In genomic region chr20:4090756-4091331, GRCh38 we compare ENCODE assay signal across 12 cellular contexts. TPM values are rescaled to one million over a fixed set of nuclear protein-coding genes. Genes with fewer than 3 reads are reported as not detected.
A peak's percentile ranks its signal among the peaks of the same experiment; 100 is the strongest.
DNase-seq lines count a peak whose midpoint lies in the region; ATAC-seq and TF ChIP-seq lines count a peak whose summit lies in the region.
"Had no signal": no experiment of that assay in that cellular context is flagged by ENCODE, and none has a peak within 500 bp of the region (broad histone marks: within the 10 kb centered on the region; RNA-seq: fewer than 3 reads in every experiment).

No MANE protein-coding gene starts in this region.

- peaks cover 2% of the 10 kb centered on the region for H3K27me3 Mint-ChIP-seq in GM23338 (ENCODE audit: insufficient read depth, low read depth, poor library complexity)

- no peak overlapping the region for H3K27ac Mint-ChIP-seq in GM23338

- WGBS in adrenal gland, 4 donors = 49 to 72% (median 53%) methylated on average over 3 of the region's 3 CpGs

- peaks cover 10% of the 10 kb centered on the region for H3K9me3 Mint-ChIP-seq in GM23338

- intact Hi-C loops in adrenal gland (cut with DNase I) = loop anchor here in 1 of 2 donors (5.0 kb wide), 1 partner anchor 204 kb away; the partner anchor contains the start of gene PANK2

- TF ChIP-seq POLR2A in adrenal gland (IDR thresholded peaks at IDR 0.05) = no peak

- H3K9me2 ChIP-seq in GM23338 (ENCODE audit: insufficient read depth) = 0 out of 2 replicates have a peak, but pooled peaks cover 4% of the 10 kb centered on the region

- no peaks in the 10 kb centered on the region for H3F3A ChIP-seq in GM23338 (replicated peaks; ENCODE audit: low read depth)

- H3K4me2 ChIP-seq in GM23338 = no peak overlapping the region

- H3K4me3 Mint-ChIP-seq in GM23338 = no peak overlapping the region

- H3K4me1 ChIP-seq in GM23338 (ENCODE audit: insufficient read depth) (no peaks in the 10 kb centered on the region), adrenal gland (replicated peaks in 1 of 2) (no peaks in the 10 kb centered on the region)
- H3K4me1 ChIP-seq: psoas muscle had no signal

- H3K4me3 ChIP-seq in AG04450 (ENCODE audit: low read depth, low read length) (peak overlapping the region; percentile 12; the same call in 1 of the 2 replicates), GM23338 (no peak overlapping the region), adrenal gland (no peak overlapping the region)
- H3K4me3 ChIP-seq: psoas muscle had no signal

- H3K36me3 ChIP-seq in GM23338 (ENCODE audit: insufficient read depth) = no peaks in the 10 kb centered on the region
- no peaks in the 10 kb centered on the region for H3K36me3 ChIP-seq in adrenal gland (replicated peaks in 1 of 2)

- H3K27me3 ChIP-seq in AG04450 (ENCODE audit: control insufficient read depth, insufficient read depth, low read length) = no peaks in the 10 kb centered on the region
- peaks cover 8% of the 10 kb centered on the region; the same call in 1 of the 2 replicates for H3K27me3 ChIP-seq in GM23338 (ENCODE audit: insufficient read depth)
- H3K27me3 ChIP-seq in adrenal gland = no peaks in the 10 kb centered on the region

- peak; percentile 61 for DNase-seq in AG04450 (ENCODE audit: low read depth, low spot score)
- DNase-seq in GM23338 (ENCODE audit: low spot score) = no peak
- peak in 6 of 7 donors; percentile 48 to 74 (median 62) for DNase-seq in adrenal gland
- DNase-seq in medulla oblongata (ENCODE audit: extremely low spot score) = peak; percentile 42
- DNase-seq in COLO668 (lab: John Stamatoyannopoulos, UW; ENCODE audit: unreplicated experiment) = no peak
- no peak for DNase-seq in HEK293T (ENCODE audit: extremely low spot score)
- DNase-seq in C1 segment of cervical spinal cord (lab: John Stamatoyannopoulos, UW) = no peak
- DNase-seq: activated CD4-positive, alpha-beta T cell treated with anti-CD3 and anti-CD28 coated beads for 4 hours; NCI-H2227 treated with DMSO at 0.1 percent for 48 hours; psoas muscle; SHP77 treated with DMSO at 0.1 percent for 48 hours had no signal

- H2AFZ ChIP-seq in GM23338 = peak overlapping the region; percentile 63; the same call in 1 of the 2 replicates

- no peak for ATAC-seq in GM23338
- ATAC-seq in HG03045 (IDR thresholded peaks at IDR 0.05; ENCODE audit: unreplicated experiment) = no peak

- H3K9me3 ChIP-seq in AG04450 (ENCODE audit: control insufficient read depth, insufficient read depth, low read length) (no peaks in the 10 kb centered on the region), adrenal gland (replicated peaks in 1 of 3) (no peaks in the 10 kb centered on the region)
- H3K9me3 ChIP-seq: psoas muscle had no signal

- no peaks in the 10 kb centered on the region; the same call in 2 of the 3 replicates for H3K36me3 Mint-ChIP-seq in GM23338 (ENCODE audit: low read depth)

- no peaks in the 10 kb centered on the region for H4K20me1 ChIP-seq in GM23338 (replicated peaks; ENCODE audit: insufficient read depth)

- no peaks in the 10 kb centered on the region for H3K79me2 ChIP-seq in GM23338 (replicated peaks; ENCODE audit: insufficient read depth)

- TF ChIP-seq CTCF in AG04450 (IDR thresholded peaks at IDR 0.05; ENCODE audit: low read depth, low read length) = no peak
- TF ChIP-seq CTCF in GM23338 (conservative IDR thresholded peaks at IDR 0.05; ENCODE audit: low read depth in 2 of 2) = no peak
- TF ChIP-seq CTCF in adrenal gland (IDR thresholded peaks at IDR 0.05) = peak in 1 of 6 experiments; percentile 19

- H3K4me1 Mint-ChIP-seq in GM23338 = peaks cover 4% of the 10 kb centered on the region; the same call in 2 of the 3 replicates

- CTCF ChIA-PET in AG04450 (lab: Charles Lee) = interaction anchor here (1.2 to 1.5 kb wide), 2 partner anchors 105 to 304 kb away, joined by 4 to 5 read pairs; partner anchors contain the start of gene CENPB
- CTCF ChIA-PET in HEK293T (lab: Yijun Ruan, JAX) = no interaction called here

- H3K27ac ChIP-seq in AG04450 (ENCODE audit: low read depth, low read length) = peak overlapping the region; percentile 99
- no peak overlapping the region for H3K27ac ChIP-seq in GM23338 (ENCODE audit: low read depth)
- peak overlapping the region in 1 of 5 donors; percentile 73 for H3K27ac ChIP-seq in adrenal gland

- POLR2A ChIA-PET in AG04450 (lab: Yijun Ruan, JAX) (no interaction called here), HEK293T (lab: Yijun Ruan, JAX) (no interaction called here)

TF ChIP-seq in GM23338, 12 proteins besides CTCF, POLR2A, EP300 and RAD21 (continues in another document):
- TF ChIP-seq JUNB (IDR thresholded peaks at IDR 0.05; ENCODE audit: unreplicated experiment) (no peak), ZNF331 (CRISPR knock-in tag; IDR thresholded peaks at IDR 0.05; ENCODE audit: low read depth) (no peak), EZH2phosphoT487 (IDR thresholded peaks at IDR 0.05; ENCODE audit: unreplicated experiment) (no peak), POLR2AphosphoS5 (IDR thresholded peaks at IDR 0.05; ENCODE audit: low read depth) (no peak), EZH2 (IDR thresholded peaks at IDR 0.05; ENCODE audit: low read depth, unreplicated experiment) (no peak), STAT1 (IDR thresholded peaks at IDR 0.05; ENCODE audit: unreplicated experiment) (no peak), ETS1 (IDR thresholded peaks at IDR 0.05) (no peak), NANOG (IDR thresholded peaks at IDR 0.05; ENCODE audit: borderline replicate concordance) (no peak), ZNF114 (CRISPR knock-in tag; IDR thresholded peaks at IDR 0.05) (no peak), CREB1 (CRISPR knock-in tag; IDR thresholded peaks at IDR 0.05; ENCODE audit: low read depth) (no peak)

TF ChIP-seq in HEK293T, 16 proteins besides CTCF, POLR2A, EP300 and RAD21:
- TF ChIP-seq SP1 (IDR thresholded peaks at IDR 0.05) (no peak), HDGF (IDR thresholded peaks at IDR 0.05; ENCODE audit: borderline replicate concordance) (no peak), FOXK2 (IDR thresholded peaks at IDR 0.05) (no peak), FOXM1 (IDR thresholded peaks at IDR 0.05; ENCODE audit: borderline replicate concordance) (no peak), L3MBTL2 (conservative IDR thresholded peaks at IDR 0.05) (no peak), LEF1 (IDR thresholded peaks at IDR 0.05; ENCODE audit: borderline replicate concordance) (no peak), SUZ12 (IDR thresholded peaks at IDR 0.05) (no peak), ARNT (IDR thresholded peaks at IDR 0.05) (no peak), TARDBP (IDR thresholded peaks at IDR 0.05) (no peak), FOXA1 (IDR thresholded peaks at IDR 0.05) (no peak), ZNF384 (IDR thresholded peaks at IDR 0.05) (no peak), PKNOX1 (IDR thresholded peaks at IDR 0.05) (no peak), ELF4 (IDR thresholded peaks at IDR 0.05) (no peak), NFRKB (IDR thresholded peaks at IDR 0.05) (no peak), BHLHE40 (IDR thresholded peaks at IDR 0.05; ENCODE audit: borderline replicate concordance) (no peak), CTBP1 (IDR thresholded peaks at IDR 0.05; ENCODE audit: borderline replicate concordance) (no peak)
TF ChIP-seq in HEK293T: peak in this region for 0.

RNA-seq across cellular contexts. Expression of gene SMOX, which starts 57.8 kb away (rescaled TPM):
- polyA plus RNA-seq in AG04450 (2011; rRNA removed) = 3.9 and 6.5 TPM in 2 replicates
- 2.6 and 4.4 TPM in 2 replicates for polyA minus RNA-seq in AG04450 (2011; rRNA and poly(A)+ RNA removed)
- total RNA-seq in GM23338 (2014; rRNA removed; shearing (Covaris generic)) = 4.8 and 7.9 TPM in 2 replicates
- 7.0 and 7.9 TPM in 2 replicates for polyA plus RNA-seq in GM23338 (2016; fragmentation: Nextera tagmentation; extraction: Ambion mirVana)
- 1 to 10 TPM; 4.0 to 9.9 (median 5.8) TPM for total RNA-seq in adrenal gland
- 1 to 10 TPM; 2.7 to 9.0 (median 4.7) TPM for polyA plus RNA-seq in adrenal gland

Comparison
In these comparisons a context has a peak if more than half of its experiments do, and no peak if none do; other contexts are left out.
1. DNase-seq: peak in AG04450 (single experiment), adrenal gland (6 of 7) and medulla oblongata (single experiment); none in GM23338 (single experiment), COLO668 (single experiment), HEK293T (single experiment) and C1 segment of cervical spinal cord (0 of 14).